In genomic region chr11:126334665-126335462, GRCh38 we compare ENCODE assay signal across 14 cellular contexts. TPM values are rescaled to one million over a fixed set of nuclear protein-coding genes. Genes with fewer than 3 reads are reported as not detected.
DNase-seq lines count a peak whose midpoint lies in the region; ATAC-seq lines count a peak whose summit lies in the region.
"Had no signal": no experiment of that assay in that cellular context is flagged by ENCODE, and none has a peak within 500 bp of the region (broad histone marks: within the 10 kb centered on the region; RNA-seq: fewer than 3 reads in every experiment).

No MANE protein-coding gene starts in this region.

- POLR2A ChIA-PET in activated naive CD8-positive, alpha-beta T cell treated with anti-CD3 and anti-CD28 coated beads, Interleukin-2, amount 10 ng/mL, durations not matched to agents 7 days and 5 days (lab: Charles Lee) = no interaction called here

- no peak for DNase-seq in activated naive CD8-positive, alpha-beta T cell treated with anti-CD3 and anti-CD28 coated beads, Interleukin-2, amount 10 ng/mL, durations not matched to agents 7 days and 5 days
- no peak for DNase-seq in activated naive CD8-positive, alpha-beta T cell treated with anti-CD3 and anti-CD28 coated beads, Interleukin-2, amount 50 U/mL, for 24 hours
- DNase-seq in T-helper 17 cell = no peak
- no peak for DNase-seq in immature natural killer cell
- DNase-seq in stimulated activated naive B cell treated with anti-CD40 and anti-IgM and Interleukin-4, amounts not matched to agents 10 μg/mL and 1 μg/mL and 100 μg/mL, for 72 hours = no peak
- DNase-seq in activated CD8-positive, alpha-beta memory T cell treated with anti-CD3 and anti-CD28 coated beads for 24 hours = no peak
- DNase-seq: amygdala, NCI-H1105, NCI-H526, SHP77 had no signal

- ATAC-seq in activated naive CD8-positive, alpha-beta T cell treated with anti-CD3 and anti-CD28 coated beads, Interleukin-2, amount 10 ng/mL, durations not matched to agents 7 days and 5 days (ENCODE audit: low read depth) = no peak
- no peak for ATAC-seq in activated naive CD8-positive, alpha-beta T cell treated with anti-CD3 and anti-CD28 coated beads, Interleukin-2, amount 50 U/mL, for 24 hours
- no peak for ATAC-seq in T-helper 17 cell
- no peak for ATAC-seq in stimulated activated naive B cell treated with anti-CD40 and anti-IgM and Interleukin-4, amounts not matched to agents 10 μg/mL and 1 μg/mL and 100 μg/mL, for 72 hours (replicated peaks)
- ATAC-seq in HG02973 (IDR thresholded peaks at IDR 0.05; ENCODE audit: unreplicated experiment) = no peak
- ATAC-seq in GM19463 (IDR thresholded peaks at IDR 0.05; ENCODE audit: unreplicated experiment) = no peak
- ATAC-seq: HCT116 had no signal

- H3K27me3 Mint-ChIP-seq in activated naive CD8-positive, alpha-beta T cell treated with anti-CD3 and anti-CD28 coated beads, Interleukin-2, amount 10 ng/mL, durations not matched to agents 7 days and 5 days = no peaks in the 10 kb centered on the region
- no peaks in the 10 kb centered on the region for H3K27me3 Mint-ChIP-seq in activated naive CD8-positive, alpha-beta T cell treated with anti-CD3 and anti-CD28 coated beads, Interleukin-2, amount 50 U/mL, for 24 hours
- no peaks in the 10 kb centered on the region for H3K27me3 Mint-ChIP-seq in T-helper 17 cell
- peaks cover 13 to 26% (median 18%) of the 10 kb centered on the region in 3 donors for H3K27me3 Mint-ChIP-seq in immature natural killer cell (ENCODE audit: low read depth in 3 of 3)
- no peaks in the 10 kb centered on the region for H3K27me3 Mint-ChIP-seq in stimulated activated naive B cell treated with anti-CD40 and anti-IgM and Interleukin-4, amounts not matched to agents 10 μg/mL and 1 μg/mL and 100 μg/mL, for 72 hours

- peaks cover 8% of the 10 kb centered on the region for H3K4me1 Mint-ChIP-seq in activated naive CD8-positive, alpha-beta T cell treated with anti-CD3 and anti-CD28 coated beads, Interleukin-2, amount 10 ng/mL, durations not matched to agents 7 days and 5 days
- peaks cover 15% of the 10 kb centered on the region for H3K4me1 Mint-ChIP-seq in activated naive CD8-positive, alpha-beta T cell treated with anti-CD3 and anti-CD28 coated beads, Interleukin-2, amount 50 U/mL, for 24 hours
- H3K4me1 Mint-ChIP-seq in T-helper 17 cell (peaks cover 12% of the 10 kb centered on the region), immature natural killer cell (peaks cover 72 to 82% of the 10 kb centered on the region in 2 donors)
- H3K4me1 Mint-ChIP-seq in stimulated activated naive B cell treated with anti-CD40 and anti-IgM and Interleukin-4, amounts not matched to agents 10 μg/mL and 1 μg/mL and 100 μg/mL, for 72 hours = peaks cover 9% of the 10 kb centered on the region in 2 donors

- H3K27ac Mint-ChIP-seq in activated naive CD8-positive, alpha-beta T cell treated with anti-CD3 and anti-CD28 coated beads, Interleukin-2, amount 10 ng/mL, durations not matched to agents 7 days and 5 days = peak overlapping the region; percentile 65
- H3K27ac Mint-ChIP-seq in activated naive CD8-positive, alpha-beta T cell treated with anti-CD3 and anti-CD28 coated beads, Interleukin-2, amount 50 U/mL, for 24 hours = no peak overlapping the region
- H3K27ac Mint-ChIP-seq in T-helper 17 cell (peak overlapping the region; percentile 32), immature natural killer cell (peak overlapping the region; percentile 94 to 100 (median 98))
- peak overlapping the region; percentile 32 for H3K27ac Mint-ChIP-seq in stimulated activated naive B cell treated with anti-CD40 and anti-IgM and Interleukin-4, amounts not matched to agents 10 μg/mL and 1 μg/mL and 100 μg/mL, for 72 hours

- H3K9me3 ChIP-seq in T-helper 17 cell (ENCODE audit: control insufficient read depth, low read length, poor library complexity, severe bottlenecking) = no peaks in the 10 kb centered on the region
- H3K9me3 ChIP-seq: ovary had no signal

- H3K4me3 Mint-ChIP-seq in activated naive CD8-positive, alpha-beta T cell treated with anti-CD3 and anti-CD28 coated beads, Interleukin-2, amount 10 ng/mL, durations not matched to agents 7 days and 5 days = no peak overlapping the region
- no peak overlapping the region for H3K4me3 Mint-ChIP-seq in activated naive CD8-positive, alpha-beta T cell treated with anti-CD3 and anti-CD28 coated beads, Interleukin-2, amount 50 U/mL, for 24 hours
- no peak overlapping the region for H3K4me3 Mint-ChIP-seq in T-helper 17 cell
- H3K4me3 Mint-ChIP-seq in immature natural killer cell = peak overlapping the region; percentile 76 to 90 (median 83)
- H3K4me3 Mint-ChIP-seq in stimulated activated naive B cell treated with anti-CD40 and anti-IgM and Interleukin-4, amounts not matched to agents 10 μg/mL and 1 μg/mL and 100 μg/mL, for 72 hours = no peak overlapping the region

- H3K9me3 Mint-ChIP-seq in activated naive CD8-positive, alpha-beta T cell treated with anti-CD3 and anti-CD28 coated beads, Interleukin-2, amount 10 ng/mL, durations not matched to agents 7 days and 5 days = no peaks in the 10 kb centered on the region
- no peaks in the 10 kb centered on the region for H3K9me3 Mint-ChIP-seq in activated naive CD8-positive, alpha-beta T cell treated with anti-CD3 and anti-CD28 coated beads, Interleukin-2, amount 50 U/mL, for 24 hours
- no peaks in the 10 kb centered on the region for H3K9me3 Mint-ChIP-seq in immature natural killer cell
- H3K9me3 Mint-ChIP-seq in stimulated activated naive B cell treated with anti-CD40 and anti-IgM and Interleukin-4, amounts not matched to agents 10 μg/mL and 1 μg/mL and 100 μg/mL, for 72 hours = no peaks in the 10 kb centered on the region

- peaks cover 4% of the 10 kb centered on the region for H3K36me3 Mint-ChIP-seq in activated naive CD8-positive, alpha-beta T cell treated with anti-CD3 and anti-CD28 coated beads, Interleukin-2, amount 10 ng/mL, durations not matched to agents 7 days and 5 days
- peaks cover 13% of the 10 kb centered on the region for H3K36me3 Mint-ChIP-seq in activated naive CD8-positive, alpha-beta T cell treated with anti-CD3 and anti-CD28 coated beads, Interleukin-2, amount 50 U/mL, for 24 hours (ENCODE audit: low read depth)
- H3K36me3 Mint-ChIP-seq in T-helper 17 cell (ENCODE audit: low read depth) (peaks cover 7% of the 10 kb centered on the region), immature natural killer cell (peaks cover 11 to 22% (median 11%) of the 10 kb centered on the region in 3 donors)
- peaks cover 36 to 78% of the 10 kb centered on the region in 2 donors for H3K36me3 Mint-ChIP-seq in stimulated activated naive B cell treated with anti-CD40 and anti-IgM and Interleukin-4, amounts not matched to agents 10 μg/mL and 1 μg/mL and 100 μg/mL, for 72 hours

RNA-seq across cellular contexts. Expression of gene ST3GAL4, which starts 20.6 kb away (rescaled TPM):
- 1 to 10 TPM; 6.3 to 8.5 TPM for total RNA-seq in activated naive CD8-positive, alpha-beta T cell treated with anti-CD3 and anti-CD28 coated beads, Interleukin-2, amount 10 ng/mL, durations not matched to agents 7 days and 5 days
- total RNA-seq in T-helper 17 cell = 1 to 10 TPM; 3.0 to 4.8 TPM
- polyA plus RNA-seq in immature natural killer cell = 10 to 100 TPM; 25.0 to 31.7 (median 30.9) TPM

RNA-seq across cellular contexts. Expression of gene DCPS, which starts 31.0 kb away (rescaled TPM):
- 10 to 100 TPM; 27.4 to 29.1 TPM for total RNA-seq in activated naive CD8-positive, alpha-beta T cell treated with anti-CD3 and anti-CD28 coated beads, Interleukin-2, amount 10 ng/mL, durations not matched to agents 7 days and 5 days
- 10 to 100 TPM; 12.1 to 14.9 TPM for total RNA-seq in T-helper 17 cell
- polyA plus RNA-seq in immature natural killer cell = 10 to 100 TPM; 33.1 to 65.7 (median 40.6) TPM

RNA-seq across cellular contexts. Expression of gene TIRAP, which starts 52.0 kb away (rescaled TPM):
- 10 to 100 TPM; 15.6 to 18.8 TPM for total RNA-seq in activated naive CD8-positive, alpha-beta T cell treated with anti-CD3 and anti-CD28 coated beads, Interleukin-2, amount 10 ng/mL, durations not matched to agents 7 days and 5 days
- 10 to 100 TPM; 13.1 to 14.1 TPM for total RNA-seq in T-helper 17 cell
- 10 to 100 TPM in 1 of 3 donors, 1 to 10 TPM in 2; 6.0 to 15.6 (median 6.5) TPM for polyA plus RNA-seq in immature natural killer cell

Comparison
In these comparisons a context has a peak if more than half of its experiments do, and no peak if none do; other contexts are left out.
1. H3K4me3 Mint-ChIP-seq: peak in immature natural killer cell (5 of 5); none in activated naive CD8-positive, alpha-beta T cell treated with anti-CD3 and anti-CD28 coated beads, Interleukin-2, amount 10 ng/mL, durations not matched to agents 7 days and 5 days (single experiment), activated naive CD8-positive, alpha-beta T cell treated with anti-CD3 and anti-CD28 coated beads, Interleukin-2, amount 50 U/mL, for 24 hours (single experiment), T-helper 17 cell (single experiment) and stimulated activated naive B cell treated with anti-CD40 and anti-IgM and Interleukin-4, amounts not matched to agents 10 μg/mL and 1 μg/mL and 100 μg/mL, for 72 hours (0 of 2).